In genomic region chr9:113461943-113462342, GRCh38 we compare ENCODE assay signal across 13 cellular contexts. TPM values are rescaled to one million over a fixed set of nuclear protein-coding genes. Genes with fewer than 3 reads are reported as not detected.
DNase-seq lines count a peak whose midpoint lies in the region; ATAC-seq and TF ChIP-seq lines count a peak whose summit lies in the region.
"Had no signal": no experiment of that assay in that cellular context is flagged by ENCODE, and none has a peak within 500 bp of the region (broad histone marks: within the 10 kb centered on the region; RNA-seq: fewer than 3 reads in every experiment).

No MANE protein-coding gene starts in this region.

- peaks cover 10% of the 10 kb centered on the region for H3F3A ChIP-seq in neural progenitor cell (ENCODE audit: low read depth)

- no peaks in the 10 kb centered on the region for H3K27me3 ChIP-seq in right atrium auricular region
- H3K27me3 ChIP-seq in esophagus muscularis mucosa, result peaks cover 0 to 3% (median 0%) of the 10 kb centered on the region in 4 donors
- H3K27me3 ChIP-seq in neural progenitor cell, result peaks cover 33% of the 10 kb centered on the region

- no peak for TF ChIP-seq CTCF in right atrium auricular region (IDR thresholded peaks at IDR 0.05)
- no peak for TF ChIP-seq CTCF in esophagus muscularis mucosa (IDR thresholded peaks at IDR 0.05)
- TF ChIP-seq CTCF in neural progenitor cell (IDR thresholded peaks at IDR 0.05), result no peak

- peak overlapping the region; percentile 3 for H3K27ac Mint-ChIP-seq in neural progenitor cell
- H3K27ac Mint-ChIP-seq: CD4-positive, alpha-beta T cell had no signal

- no peak overlapping the region for H3K4me3 Mint-ChIP-seq in neural progenitor cell
- H3K4me3 Mint-ChIP-seq: CD4-positive, alpha-beta T cell had no signal

- H3K79me2 ChIP-seq in neural progenitor cell (ENCODE audit: low read depth), result no peaks in the 10 kb centered on the region

- intact Hi-C loops in Right ventricle myocardium inferior (cut with DNase I) (no loop called here), esophagus muscularis mucosa (cut with DNase I) (no loop called here)

- no peak overlapping the region for H3K4me3 ChIP-seq in right atrium auricular region
- no peak overlapping the region for H3K4me3 ChIP-seq in esophagus muscularis mucosa
- H3K4me3 ChIP-seq in neural progenitor cell, result no peak overlapping the region
- H3K4me3 ChIP-seq: A549, HAP-1 had no signal

- peaks cover 3% of the 10 kb centered on the region for H3K36me3 Mint-ChIP-seq in neural progenitor cell

- peaks cover 5% of the 10 kb centered on the region for H3K9me3 Mint-ChIP-seq in neural progenitor cell
- H3K9me3 Mint-ChIP-seq: CD4-positive, alpha-beta T cell had no signal

- no peak overlapping the region for H2AFZ ChIP-seq in neural progenitor cell (replicated peaks)

- H3K4me1 ChIP-seq in right atrium auricular region (peaks cover 0 to 15% of the 10 kb centered on the region in 2 donors), esophagus muscularis mucosa (peaks cover 5 to 42% (median 35%) of the 10 kb centered on the region in 4 donors), neural progenitor cell (peaks cover 20% of the 10 kb centered on the region)
- H3K4me1 ChIP-seq: HAP-1 had no signal

- no peak for TF ChIP-seq EP300 in esophagus muscularis mucosa (IDR thresholded peaks at IDR 0.05)

- TF ChIP-seq POLR2A in esophagus muscularis mucosa (IDR thresholded peaks at IDR 0.05; ENCODE audit: low read depth), result no peak

- H3K9me3 ChIP-seq in right atrium auricular region (no peaks in the 10 kb centered on the region), esophagus muscularis mucosa (no peaks in the 10 kb centered on the region), neural progenitor cell (ENCODE audit: low read depth) (no peaks in the 10 kb centered on the region)
- H3K9me3 ChIP-seq: A549, Caco-2, HAP-1 had no signal

- no peaks in the 10 kb centered on the region for H4K20me1 ChIP-seq in neural progenitor cell (ENCODE audit: low read depth)

- DNase-seq in right atrium auricular region (ENCODE audit: low spot score), result no peak
- DNase-seq in Right ventricle myocardium inferior (ENCODE audit: missing footprints), result no peak
- peak; percentile 77 for DNase-seq in esophagus muscularis mucosa (ENCODE audit: extremely low spot score)
- DNase-seq in neural progenitor cell (ENCODE audit: low spot score), result no peak
- DNase-seq in NCI-H524 treated with DMSO at 0.1 percent for 48 hours (lab: John Stamatoyannopoulos, UW), result no peak
- DNase-seq in NCI-H1436 (lab: John Stamatoyannopoulos, UW), result no peak
- no peak for DNase-seq in NCI-H524 (lab: John Stamatoyannopoulos, UW)
- DNase-seq: AML-193; Caco-2; CD4-positive, alpha-beta T cell had no signal

- H3K9ac ChIP-seq in neural progenitor cell, result no peak overlapping the region

- 100% methylated on average over 1 of the region's 4 CpGs for WGBS in esophagus muscularis mucosa

- no peak for ATAC-seq in Right ventricle myocardium inferior
- ATAC-seq: A549 had no signal

- H3K36me3 ChIP-seq in right atrium auricular region (no peaks in the 10 kb centered on the region), esophagus muscularis mucosa (no peaks in the 10 kb centered on the region), neural progenitor cell (no peaks in the 10 kb centered on the region)
- H3K36me3 ChIP-seq: HAP-1 had no signal

- peaks cover 12% of the 10 kb centered on the region for H3K27me3 Mint-ChIP-seq in neural progenitor cell (ENCODE audit: insufficient read depth, low read depth)
- H3K27me3 Mint-ChIP-seq: CD4-positive, alpha-beta T cell had no signal

- H3K4me1 Mint-ChIP-seq in neural progenitor cell, result peaks cover 33% of the 10 kb centered on the region

- peak overlapping the region; percentile 74 to 89 for H3K27ac ChIP-seq in right atrium auricular region
- no peak overlapping the region for H3K27ac ChIP-seq in esophagus muscularis mucosa (replicated peaks in 1 of 4)
- no peak overlapping the region for H3K27ac ChIP-seq in neural progenitor cell
- H3K27ac ChIP-seq: 22Rv1, A549 had no signal

- no peak overlapping the region for H3K4me2 ChIP-seq in neural progenitor cell
- H3K4me2 ChIP-seq: A549 had no signal

RNA-seq across cellular contexts. Expression of gene RGS3, which starts 1.6 kb away (rescaled TPM):
- 100 to 1,000 TPM; 112 to 184 TPM for total RNA-seq in right atrium auricular region
- 139 TPM for total RNA-seq in Right ventricle myocardium inferior
- total RNA-seq in esophagus muscularis mucosa, result 100 to 1,000 TPM in 1 of 4 donors, 10 to 100 TPM in 3; 37.3 to 121 (median 68.5) TPM
- 30.3 and 39.9 TPM in 2 replicates for total RNA-seq in neural progenitor cell (ENCODE audit: low replicate concordance)

RNA-seq across cellular contexts. Expression of gene C9orf43, which starts 51.4 kb away (rescaled TPM):
- total RNA-seq in right atrium auricular region, result not detected
- total RNA-seq in Right ventricle myocardium inferior, result 0.24 TPM
- 1 to 10 TPM in 1 of 4 donors, under 1 TPM in 1, not detected in 2; 0.17 to 1.8 TPM for total RNA-seq in esophagus muscularis mucosa
- 0.50 and 1.3 TPM in 2 replicates for total RNA-seq in neural progenitor cell (ENCODE audit: low replicate concordance)

RNA-seq across cellular contexts. Expression of gene POLE3, which starts 51.5 kb away (rescaled TPM):
- total RNA-seq in right atrium auricular region, result 10 to 100 TPM; 17.9 to 21.5 TPM
- total RNA-seq in Right ventricle myocardium inferior, result 22.6 TPM
- total RNA-seq in esophagus muscularis mucosa, result 10 to 100 TPM; 25.7 to 42.6 (median 32.8) TPM
- total RNA-seq in neural progenitor cell (ENCODE audit: low replicate concordance), result 48.2 and 57.8 TPM in 2 replicates

Comparison
In these comparisons a context has a peak if more than half of its experiments do, and no peak if none do; other contexts are left out.
1. H3K27ac ChIP-seq: peak in right atrium auricular region (2 of 2); none in esophagus muscularis mucosa (0 of 4) and neural progenitor cell (single experiment).